1 cellular context compared by ENCODE assay signal in the genomic region with DNA sequence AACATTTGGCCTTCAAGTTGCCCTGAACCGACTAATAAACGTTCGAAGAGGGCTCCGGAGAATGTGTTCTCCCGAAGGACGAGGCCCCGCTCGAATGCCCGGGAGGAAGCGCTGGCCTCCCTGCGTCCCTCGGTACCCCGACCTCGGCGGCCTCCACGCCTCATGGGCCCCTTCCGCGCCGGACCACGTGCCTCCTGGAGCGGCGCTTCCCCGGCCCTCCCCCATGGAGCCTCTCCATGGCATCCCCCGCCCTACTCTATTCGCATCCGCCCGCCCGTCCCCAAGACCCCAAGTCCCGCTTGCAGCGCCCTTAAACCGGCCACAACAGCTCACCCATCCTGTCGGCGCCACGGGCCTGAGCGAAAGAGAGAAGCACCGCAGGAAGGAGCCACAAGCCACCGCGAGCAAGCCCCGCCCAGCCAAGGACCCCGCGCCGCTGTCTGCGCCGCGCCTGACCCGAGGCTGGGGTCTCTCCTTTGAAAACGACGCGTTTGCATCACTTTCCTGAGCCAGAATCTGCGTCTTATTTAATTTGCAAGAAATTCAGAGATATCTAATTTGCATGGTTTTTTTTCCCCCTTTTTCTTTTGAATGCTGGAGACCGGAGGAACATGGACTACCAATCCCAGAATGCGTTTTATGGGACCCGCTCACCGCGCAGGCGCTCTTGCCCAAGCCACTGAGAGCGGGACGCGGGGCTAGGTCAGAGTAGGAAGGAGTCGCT.
A peak's percentile ranks its signal among the peaks of the same experiment; 100 is the strongest.
TF ChIP-seq lines count a peak whose summit lies in the region.

Gene RPS23 (minus strand): TSS at position 368 of the 724 bp plus-strand sequence. CDS start 31 bp downstream, at position 337.

TF ChIP-seq in GM12878, 131 proteins besides CTCF, POLR2A, EP300 and RAD21 (continued from another document):
- TF ChIP-seq RCOR1 (conservative IDR thresholded peaks at IDR 0.05; ENCODE audit: low read depth, low read length) = no peak
- peak; percentile 37; the same call in 1 of the 2 replicates for TF ChIP-seq TBL1XR1 (IDR thresholded peaks at IDR 0.05; ENCODE audit: low read depth, low read length)
- peak; percentile 58; the same call in 1 of the 2 replicates for TF ChIP-seq TCF12 (IDR thresholded peaks at IDR 0.05; ENCODE audit: low read depth, low read length)
- TF ChIP-seq ZNF384 (IDR thresholded peaks at IDR 0.05; ENCODE audit: borderline replicate concordance, low read depth, low read length) = peak; percentile 39; the same call in 1 of the 2 replicates
- TF ChIP-seq, protein P1, sequence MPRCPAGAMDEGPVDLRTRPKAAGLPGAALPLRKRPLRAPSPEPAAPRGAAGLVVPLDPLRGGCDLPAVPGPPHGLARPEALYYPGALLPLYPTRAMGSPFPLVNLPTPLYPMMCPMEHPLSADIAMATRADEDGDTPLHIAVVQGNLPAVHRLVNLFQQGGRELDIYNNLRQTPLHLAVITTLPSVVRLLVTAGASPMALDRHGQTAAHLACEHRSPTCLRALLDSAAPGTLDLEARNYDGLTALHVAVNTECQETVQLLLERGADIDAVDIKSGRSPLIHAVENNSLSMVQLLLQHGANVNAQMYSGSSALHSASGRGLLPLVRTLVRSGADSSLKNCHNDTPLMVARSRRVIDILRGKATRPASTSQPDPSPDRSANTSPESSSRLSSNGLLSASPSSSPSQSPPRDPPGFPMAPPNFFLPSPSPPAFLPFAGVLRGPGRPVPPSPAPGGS (IDR thresholded peaks at IDR 0.05; ENCODE audit: borderline replicate concordance, insufficient read depth, low read depth, low read length, poor library complexity, severe bottlenecking) = no peak
- peak; percentile 72; the same call in 1 of the 2 replicates for TF ChIP-seq NKRF (conservative IDR thresholded peaks at IDR 0.05)
- TF ChIP-seq SREBF1 (IDR thresholded peaks at IDR 0.05; ENCODE audit: low read length) = no peak
- 0 out of 4 replicates have a peak, but pooled peaks of 1 of the 2 experiments have one; percentile 18 for TF ChIP-seq IKZF2 (IDR thresholded peaks at IDR 0.05)
- TF ChIP-seq, protein P2, sequence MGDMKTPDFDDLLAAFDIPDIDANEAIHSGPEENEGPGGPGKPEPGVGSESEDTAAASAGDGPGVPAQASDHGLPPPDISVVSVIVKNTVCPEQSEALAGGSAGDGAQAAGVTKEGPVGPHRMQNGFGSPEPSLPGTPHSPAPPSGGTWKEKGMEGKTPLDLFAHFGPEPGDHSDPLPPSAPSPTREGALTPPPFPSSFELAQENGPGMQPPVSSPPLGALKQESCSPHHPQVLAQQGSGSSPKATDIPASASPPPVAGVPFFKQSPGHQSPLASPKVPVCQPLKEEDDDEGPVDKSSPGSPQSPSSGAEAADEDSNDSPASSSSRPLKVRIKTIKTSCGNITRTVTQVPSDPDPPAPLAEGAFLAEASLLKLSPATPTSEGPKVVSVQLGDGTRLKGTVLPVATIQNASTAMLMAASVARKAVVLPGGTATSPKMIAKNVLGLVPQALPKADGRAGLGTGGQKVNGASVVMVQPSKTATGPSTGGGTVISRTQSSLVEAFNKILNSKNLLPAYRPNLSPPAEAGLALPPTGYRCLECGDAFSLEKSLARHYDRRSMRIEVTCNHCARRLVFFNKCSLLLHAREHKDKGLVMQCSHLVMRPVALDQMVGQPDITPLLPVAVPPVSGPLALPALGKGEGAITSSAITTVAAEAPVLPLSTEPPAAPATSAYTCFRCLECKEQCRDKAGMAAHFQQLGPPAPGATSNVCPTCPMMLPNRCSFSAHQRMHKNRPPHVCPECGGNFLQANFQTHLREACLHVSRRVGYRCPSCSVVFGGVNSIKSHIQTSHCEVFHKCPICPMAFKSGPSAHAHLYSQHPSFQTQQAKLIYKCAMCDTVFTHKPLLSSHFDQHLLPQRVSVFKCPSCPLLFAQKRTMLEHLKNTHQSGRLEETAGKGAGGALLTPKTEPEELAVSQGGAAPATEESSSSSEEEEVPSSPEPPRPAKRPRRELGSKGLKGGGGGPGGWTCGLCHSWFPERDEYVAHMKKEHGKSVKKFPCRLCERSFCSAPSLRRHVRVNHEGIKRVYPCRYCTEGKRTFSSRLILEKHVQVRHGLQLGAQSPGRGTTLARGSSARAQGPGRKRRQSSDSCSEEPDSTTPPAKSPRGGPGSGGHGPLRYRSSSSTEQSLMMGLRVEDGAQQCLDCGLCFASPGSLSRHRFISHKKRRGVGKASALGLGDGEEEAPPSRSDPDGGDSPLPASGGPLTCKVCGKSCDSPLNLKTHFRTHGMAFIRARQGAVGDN (IDR thresholded peaks at IDR 0.05) = 0 out of 2 replicates have a peak, but pooled peaks have one; percentile 43
- TF ChIP-seq ZNF207 (IDR thresholded peaks at IDR 0.05; ENCODE audit: borderline replicate concordance) = peak; percentile 91; the same call in 1 of the 2 replicates
- TF ChIP-seq POLR2AphosphoS5 (IDR thresholded peaks at IDR 0.05; ENCODE audit: low read length) = peak; percentile 98
- peak; percentile 63; the same call in 1 of the 2 replicates for TF ChIP-seq FOXM1 (IDR thresholded peaks at IDR 0.05; ENCODE audit: low read depth, low read length)
- TF ChIP-seq EED (IDR thresholded peaks at IDR 0.05; ENCODE audit: low read depth) = no peak
- peak; percentile 43; the same call in 1 of the 2 replicates for TF ChIP-seq ESRRA (IDR thresholded peaks at IDR 0.05; ENCODE audit: low read length)
- TF ChIP-seq BHLHE40 (IDR thresholded peaks at IDR 0.05; ENCODE audit: borderline replicate concordance in 1 of 2, low read depth in 2 of 2, low read length in 1 of 2) = peak in 1 of 2 experiments; percentile 34; a peak in 3 of 4 replicates
- peak; percentile 97 for TF ChIP-seq MYB (IDR thresholded peaks at IDR 0.05; ENCODE audit: borderline replicate concordance, low read depth, low read length)
- TF ChIP-seq TCF3 (IDR thresholded peaks at IDR 0.05; ENCODE audit: borderline replicate concordance, insufficient read depth, low read depth, low read length) = peak; percentile 76; the same call in 1 of the 2 replicates
- TF ChIP-seq YY1 (IDR thresholded peaks at IDR 0.05; ENCODE audit: low read depth, low read length) = peak; percentile 29
- TF ChIP-seq CREM (IDR thresholded peaks at IDR 0.05; ENCODE audit: low read depth) = peak; percentile 68
- TF ChIP-seq NBN (IDR thresholded peaks at IDR 0.05) = peak; percentile 70; the same call in 1 of the 2 replicates
- peak; percentile 93 for TF ChIP-seq TAF1 (IDR thresholded peaks at IDR 0.05; ENCODE audit: borderline replicate concordance, low read depth, low read length)
- no peak for TF ChIP-seq HSF1 (IDR thresholded peaks at IDR 0.05; ENCODE audit: low read depth, low read length)
- no peak for TF ChIP-seq BCL11A (IDR thresholded peaks at IDR 0.05; ENCODE audit: low read depth, low read length)
- peak; percentile 93 for TF ChIP-seq POLR2AphosphoS2 (IDR thresholded peaks at IDR 0.05; ENCODE audit: low read depth, low read length)
- 0 out of 2 replicates have a peak, but pooled peaks have one; percentile 75 for TF ChIP-seq CHD1 (IDR thresholded peaks at IDR 0.05; ENCODE audit: low read depth, low read length)
- peak; percentile 98 for TF ChIP-seq PML (IDR thresholded peaks at IDR 0.05; ENCODE audit: low read length)
- TF ChIP-seq IRF3 (IDR thresholded peaks at IDR 0.05) = peak; percentile 55; the same call in 1 of the 2 replicates
- TF ChIP-seq YBX1 (IDR thresholded peaks at IDR 0.05) = no peak
- TF ChIP-seq ZBED1 (IDR thresholded peaks at IDR 0.05; ENCODE audit: borderline replicate concordance) = peak; percentile 36; the same call in 1 of the 2 replicates
- TF ChIP-seq, protein P3, sequence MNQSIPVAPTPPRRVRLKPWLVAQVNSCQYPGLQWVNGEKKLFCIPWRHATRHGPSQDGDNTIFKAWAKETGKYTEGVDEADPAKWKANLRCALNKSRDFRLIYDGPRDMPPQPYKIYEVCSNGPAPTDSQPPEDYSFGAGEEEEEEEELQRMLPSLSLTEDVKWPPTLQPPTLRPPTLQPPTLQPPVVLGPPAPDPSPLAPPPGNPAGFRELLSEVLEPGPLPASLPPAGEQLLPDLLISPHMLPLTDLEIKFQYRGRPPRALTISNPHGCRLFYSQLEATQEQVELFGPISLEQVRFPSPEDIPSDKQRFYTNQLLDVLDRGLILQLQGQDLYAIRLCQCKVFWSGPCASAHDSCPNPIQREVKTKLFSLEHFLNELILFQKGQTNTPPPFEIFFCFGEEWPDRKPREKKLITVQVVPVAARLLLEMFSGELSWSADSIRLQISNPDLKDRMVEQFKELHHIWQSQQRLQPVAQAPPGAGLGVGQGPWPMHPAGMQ (IDR thresholded peaks at IDR 0.05; ENCODE audit: borderline replicate concordance) = peak; percentile 96
- TF ChIP-seq SMAD1 (IDR thresholded peaks at IDR 0.05; ENCODE audit: low read depth, partially characterized antibody) = peak; percentile 29
- peak; percentile 53 for TF ChIP-seq NRF1 (conservative IDR thresholded peaks at IDR 0.05; ENCODE audit: low read depth, low read length)
- TF ChIP-seq, protein P4, sequence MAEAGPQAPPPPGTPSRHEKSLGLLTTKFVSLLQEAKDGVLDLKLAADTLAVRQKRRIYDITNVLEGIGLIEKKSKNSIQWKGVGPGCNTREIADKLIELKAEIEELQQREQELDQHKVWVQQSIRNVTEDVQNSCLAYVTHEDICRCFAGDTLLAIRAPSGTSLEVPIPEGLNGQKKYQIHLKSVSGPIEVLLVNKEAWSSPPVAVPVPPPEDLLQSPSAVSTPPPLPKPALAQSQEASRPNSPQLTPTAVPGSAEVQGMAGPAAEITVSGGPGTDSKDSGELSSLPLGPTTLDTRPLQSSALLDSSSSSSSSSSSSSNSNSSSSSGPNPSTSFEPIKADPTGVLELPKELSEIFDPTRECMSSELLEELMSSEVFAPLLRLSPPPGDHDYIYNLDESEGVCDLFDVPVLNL (IDR thresholded peaks at IDR 0.05; ENCODE audit: low read depth, low read length) = 0 out of 2 replicates have a peak, but pooled peaks have one; percentile 14
- TF ChIP-seq SMAD5 (IDR thresholded peaks at IDR 0.05; ENCODE audit: low read depth) = peak; percentile 96
- no peak for TF ChIP-seq CHD4 (IDR thresholded peaks at IDR 0.05)
- peak; percentile 63; the same call in 1 of the 2 replicates for TF ChIP-seq ZBTB40 (IDR thresholded peaks at IDR 0.05; ENCODE audit: borderline replicate concordance)
